In genomic region chr3:33229947-33230346, GRCh38 we compare ENCODE assay signal across 1 cellular context.
TF ChIP-seq lines count a peak whose summit lies in the region.

No MANE protein-coding gene starts in this region.

TF ChIP-seq in HepG2, 621 proteins besides CTCF, POLR2A, EP300 and RAD21:
- peak; percentile 80; the same call in 1 of the 2 replicates for TF ChIP-seq RAD51 (IDR thresholded peaks at IDR 0.05; ENCODE audit: borderline replicate concordance)
- TF ChIP-seq PRMT3 (CRISPR knock-in tag; IDR thresholded peaks at IDR 0.05; ENCODE audit: borderline replicate concordance, low read depth), result no peak
- TF ChIP-seq, protein P1, sequence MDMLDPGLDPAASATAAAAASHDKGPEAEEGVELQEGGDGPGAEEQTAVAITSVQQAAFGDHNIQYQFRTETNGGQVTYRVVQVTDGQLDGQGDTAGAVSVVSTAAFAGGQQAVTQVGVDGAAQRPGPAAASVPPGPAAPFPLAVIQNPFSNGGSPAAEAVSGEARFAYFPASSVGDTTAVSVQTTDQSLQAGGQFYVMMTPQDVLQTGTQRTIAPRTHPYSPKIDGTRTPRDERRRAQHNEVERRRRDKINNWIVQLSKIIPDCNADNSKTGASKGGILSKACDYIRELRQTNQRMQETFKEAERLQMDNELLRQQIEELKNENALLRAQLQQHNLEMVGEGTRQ (IDR thresholded peaks at IDR 0.05; ENCODE audit: low read depth, low read length), result peak; percentile 76
- TF ChIP-seq, protein P1 (CRISPR knock-in tag; IDR thresholded peaks at IDR 0.05; ENCODE audit: borderline replicate concordance), result no peak
TF ChIP-seq in HepG2: peak in this region for 2.
